2 cellular contexts compared by ENCODE assay signal in the genomic region with DNA sequence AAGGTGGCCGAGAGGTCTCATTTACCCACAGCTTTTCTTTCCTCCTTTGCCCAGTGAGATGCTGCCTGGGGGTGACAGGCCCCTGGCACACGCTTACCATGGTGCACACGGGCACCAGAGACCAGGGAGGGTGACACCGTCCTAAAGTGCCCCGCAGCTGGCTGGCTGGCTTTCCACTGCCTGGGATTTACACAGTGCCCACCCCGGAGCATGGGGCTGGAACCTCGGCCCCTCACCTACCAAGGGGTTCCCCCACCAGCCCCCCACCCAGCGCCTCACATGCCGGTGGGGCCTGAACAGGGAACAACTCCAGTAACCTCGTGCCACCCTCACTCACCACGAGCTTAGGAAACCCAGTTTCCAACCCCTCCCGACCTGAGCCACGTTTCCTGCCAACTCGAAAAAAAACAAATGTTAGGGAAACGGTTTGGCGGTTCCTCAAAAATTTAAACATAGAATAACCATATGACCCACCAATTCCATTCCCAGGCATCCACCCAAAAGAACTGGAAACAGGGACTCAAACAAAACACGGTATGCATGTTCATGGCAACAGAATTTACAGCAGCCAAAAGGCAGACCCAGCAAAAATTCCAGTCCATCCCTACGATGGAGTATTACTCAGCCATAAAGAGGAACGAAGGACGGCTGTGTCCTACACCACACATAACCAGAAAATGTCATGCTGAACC.
TF ChIP-seq lines count a peak whose summit lies in the region.

No MANE protein-coding gene starts in this region.

TF ChIP-seq in SK-N-SH, 30 proteins besides CTCF, POLR2A, EP300 and RAD21 (continued from another document):
- TF ChIP-seq, protein P1, sequence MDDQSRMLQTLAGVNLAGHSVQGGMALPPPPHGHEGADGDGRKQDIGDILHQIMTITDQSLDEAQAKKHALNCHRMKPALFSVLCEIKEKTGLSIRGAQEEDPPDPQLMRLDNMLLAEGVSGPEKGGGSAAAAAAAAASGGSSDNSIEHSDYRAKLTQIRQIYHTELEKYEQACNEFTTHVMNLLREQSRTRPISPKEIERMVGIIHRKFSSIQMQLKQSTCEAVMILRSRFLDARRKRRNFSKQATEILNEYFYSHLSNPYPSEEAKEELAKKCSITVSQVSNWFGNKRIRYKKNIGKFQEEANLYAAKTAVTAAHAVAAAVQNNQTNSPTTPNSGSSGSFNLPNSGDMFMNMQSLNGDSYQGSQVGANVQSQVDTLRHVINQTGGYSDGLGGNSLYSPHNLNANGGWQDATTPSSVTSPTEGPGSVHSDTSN (IDR thresholded peaks at IDR 0.05): no peak
- TF ChIP-seq RFX5 (IDR thresholded peaks at IDR 0.05; ENCODE audit: low read length) (no peak), JUND (IDR thresholded peaks at IDR 0.05) (no peak), FOSL2 (IDR thresholded peaks at IDR 0.05; ENCODE audit: borderline replicate concordance, low read depth) (no peak), CHD2 (IDR thresholded peaks at IDR 0.05; ENCODE audit: low read length, partially characterized antibody) (no peak), MXI1 (IDR thresholded peaks at IDR 0.05; ENCODE audit: low read depth, low read length) (no peak), TCF12 (IDR thresholded peaks at IDR 0.05) (no peak), GATA2 (CRISPR knock-in tag; IDR thresholded peaks at IDR 0.05) (no peak)
- TF ChIP-seq, protein P2, sequence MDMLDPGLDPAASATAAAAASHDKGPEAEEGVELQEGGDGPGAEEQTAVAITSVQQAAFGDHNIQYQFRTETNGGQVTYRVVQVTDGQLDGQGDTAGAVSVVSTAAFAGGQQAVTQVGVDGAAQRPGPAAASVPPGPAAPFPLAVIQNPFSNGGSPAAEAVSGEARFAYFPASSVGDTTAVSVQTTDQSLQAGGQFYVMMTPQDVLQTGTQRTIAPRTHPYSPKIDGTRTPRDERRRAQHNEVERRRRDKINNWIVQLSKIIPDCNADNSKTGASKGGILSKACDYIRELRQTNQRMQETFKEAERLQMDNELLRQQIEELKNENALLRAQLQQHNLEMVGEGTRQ (IDR thresholded peaks at IDR 0.05; ENCODE audit: borderline replicate concordance, low read depth, low read length): no peak
- TF ChIP-seq, protein P3, sequence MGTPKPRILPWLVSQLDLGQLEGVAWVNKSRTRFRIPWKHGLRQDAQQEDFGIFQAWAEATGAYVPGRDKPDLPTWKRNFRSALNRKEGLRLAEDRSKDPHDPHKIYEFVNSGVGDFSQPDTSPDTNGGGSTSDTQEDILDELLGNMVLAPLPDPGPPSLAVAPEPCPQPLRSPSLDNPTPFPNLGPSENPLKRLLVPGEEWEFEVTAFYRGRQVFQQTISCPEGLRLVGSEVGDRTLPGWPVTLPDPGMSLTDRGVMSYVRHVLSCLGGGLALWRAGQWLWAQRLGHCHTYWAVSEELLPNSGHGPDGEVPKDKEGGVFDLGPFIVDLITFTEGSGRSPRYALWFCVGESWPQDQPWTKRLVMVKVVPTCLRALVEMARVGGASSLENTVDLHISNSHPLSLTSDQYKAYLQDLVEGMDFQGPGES (IDR thresholded peaks at IDR 0.05; ENCODE audit: low read depth, low read length): no peak

TF ChIP-seq in SK-N-SH treated with all-trans-retinoic acid at 6 μM for 48 hours, 23 proteins besides CTCF, POLR2A, EP300 and RAD21 (continued from another document):
- TF ChIP-seq, protein P4, sequence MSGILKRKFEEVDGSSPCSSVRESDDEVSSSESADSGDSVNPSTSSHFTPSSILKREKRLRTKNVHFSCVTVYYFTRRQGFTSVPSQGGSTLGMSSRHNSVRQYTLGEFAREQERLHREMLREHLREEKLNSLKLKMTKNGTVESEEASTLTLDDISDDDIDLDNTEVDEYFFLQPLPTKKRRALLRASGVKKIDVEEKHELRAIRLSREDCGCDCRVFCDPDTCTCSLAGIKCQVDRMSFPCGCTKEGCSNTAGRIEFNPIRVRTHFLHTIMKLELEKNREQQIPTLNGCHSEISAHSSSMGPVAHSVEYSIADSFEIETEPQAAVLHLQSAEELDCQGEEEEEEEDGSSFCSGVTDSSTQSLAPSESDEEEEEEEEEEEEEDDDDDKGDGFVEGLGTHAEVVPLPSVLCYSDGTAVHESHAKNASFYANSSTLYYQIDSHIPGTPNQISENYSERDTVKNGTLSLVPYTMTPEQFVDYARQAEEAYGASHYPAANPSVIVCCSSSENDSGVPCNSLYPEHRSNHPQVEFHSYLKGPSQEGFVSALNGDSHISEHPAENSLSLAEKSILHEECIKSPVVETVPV (CRISPR knock-in tag; IDR thresholded peaks at IDR 0.05): no peak
- TF ChIP-seq CSDC2 (CRISPR knock-in tag; IDR thresholded peaks at IDR 0.05) (no peak), ZC3H10 (CRISPR knock-in tag; IDR thresholded peaks at IDR 0.05) (no peak), ESRRG (CRISPR knock-in tag; IDR thresholded peaks at IDR 0.05) (no peak), TCF4 (CRISPR knock-in tag; IDR thresholded peaks at IDR 0.05; ENCODE audit: borderline replicate concordance) (no peak), RARB (CRISPR knock-in tag; IDR thresholded peaks at IDR 0.05) (no peak), ZNF8 (CRISPR knock-in tag; IDR thresholded peaks at IDR 0.05) (no peak), ISL1 (CRISPR knock-in tag; IDR thresholded peaks at IDR 0.05) (no peak)
- TF ChIP-seq, protein P5, sequence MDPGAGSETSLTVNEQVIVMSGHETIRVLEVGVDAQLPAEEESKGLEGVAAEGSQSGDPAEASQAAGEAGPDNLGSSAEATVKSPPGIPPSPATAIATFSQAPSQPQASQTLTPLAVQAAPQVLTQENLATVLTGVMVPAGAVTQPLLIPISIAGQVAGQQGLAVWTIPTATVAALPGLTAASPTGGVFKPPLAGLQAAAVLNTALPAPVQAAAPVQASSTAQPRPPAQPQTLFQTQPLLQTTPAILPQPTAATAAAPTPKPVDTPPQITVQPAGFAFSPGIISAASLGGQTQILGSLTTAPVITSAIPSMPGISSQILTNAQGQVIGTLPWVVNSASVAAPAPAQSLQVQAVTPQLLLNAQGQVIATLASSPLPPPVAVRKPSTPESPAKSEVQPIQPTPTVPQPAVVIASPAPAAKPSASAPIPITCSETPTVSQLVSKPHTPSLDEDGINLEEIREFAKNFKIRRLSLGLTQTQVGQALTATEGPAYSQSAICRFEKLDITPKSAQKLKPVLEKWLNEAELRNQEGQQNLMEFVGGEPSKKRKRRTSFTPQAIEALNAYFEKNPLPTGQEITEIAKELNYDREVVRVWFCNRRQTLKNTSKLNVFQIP (CRISPR knock-in tag; IDR thresholded peaks at IDR 0.05; ENCODE audit: borderline replicate concordance, low read depth): no peak
- TF ChIP-seq, protein P6, sequence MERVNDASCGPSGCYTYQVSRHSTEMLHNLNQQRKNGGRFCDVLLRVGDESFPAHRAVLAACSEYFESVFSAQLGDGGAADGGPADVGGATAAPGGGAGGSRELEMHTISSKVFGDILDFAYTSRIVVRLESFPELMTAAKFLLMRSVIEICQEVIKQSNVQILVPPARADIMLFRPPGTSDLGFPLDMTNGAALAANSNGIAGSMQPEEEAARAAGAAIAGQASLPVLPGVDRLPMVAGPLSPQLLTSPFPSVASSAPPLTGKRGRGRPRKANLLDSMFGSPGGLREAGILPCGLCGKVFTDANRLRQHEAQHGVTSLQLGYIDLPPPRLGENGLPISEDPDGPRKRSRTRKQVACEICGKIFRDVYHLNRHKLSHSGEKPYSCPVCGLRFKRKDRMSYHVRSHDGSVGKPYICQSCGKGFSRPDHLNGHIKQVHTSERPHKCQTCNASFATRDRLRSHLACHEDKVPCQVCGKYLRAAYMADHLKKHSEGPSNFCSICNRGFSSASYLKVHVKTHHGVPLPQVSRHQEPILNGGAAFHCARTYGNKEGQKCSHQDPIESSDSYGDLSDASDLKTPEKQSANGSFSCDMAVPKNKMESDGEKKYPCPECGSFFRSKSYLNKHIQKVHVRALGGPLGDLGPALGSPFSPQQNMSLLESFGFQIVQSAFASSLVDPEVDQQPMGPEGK (CRISPR knock-in tag; IDR thresholded peaks at IDR 0.05; ENCODE audit: borderline replicate concordance): no peak
- TF ChIP-seq, protein P7, sequence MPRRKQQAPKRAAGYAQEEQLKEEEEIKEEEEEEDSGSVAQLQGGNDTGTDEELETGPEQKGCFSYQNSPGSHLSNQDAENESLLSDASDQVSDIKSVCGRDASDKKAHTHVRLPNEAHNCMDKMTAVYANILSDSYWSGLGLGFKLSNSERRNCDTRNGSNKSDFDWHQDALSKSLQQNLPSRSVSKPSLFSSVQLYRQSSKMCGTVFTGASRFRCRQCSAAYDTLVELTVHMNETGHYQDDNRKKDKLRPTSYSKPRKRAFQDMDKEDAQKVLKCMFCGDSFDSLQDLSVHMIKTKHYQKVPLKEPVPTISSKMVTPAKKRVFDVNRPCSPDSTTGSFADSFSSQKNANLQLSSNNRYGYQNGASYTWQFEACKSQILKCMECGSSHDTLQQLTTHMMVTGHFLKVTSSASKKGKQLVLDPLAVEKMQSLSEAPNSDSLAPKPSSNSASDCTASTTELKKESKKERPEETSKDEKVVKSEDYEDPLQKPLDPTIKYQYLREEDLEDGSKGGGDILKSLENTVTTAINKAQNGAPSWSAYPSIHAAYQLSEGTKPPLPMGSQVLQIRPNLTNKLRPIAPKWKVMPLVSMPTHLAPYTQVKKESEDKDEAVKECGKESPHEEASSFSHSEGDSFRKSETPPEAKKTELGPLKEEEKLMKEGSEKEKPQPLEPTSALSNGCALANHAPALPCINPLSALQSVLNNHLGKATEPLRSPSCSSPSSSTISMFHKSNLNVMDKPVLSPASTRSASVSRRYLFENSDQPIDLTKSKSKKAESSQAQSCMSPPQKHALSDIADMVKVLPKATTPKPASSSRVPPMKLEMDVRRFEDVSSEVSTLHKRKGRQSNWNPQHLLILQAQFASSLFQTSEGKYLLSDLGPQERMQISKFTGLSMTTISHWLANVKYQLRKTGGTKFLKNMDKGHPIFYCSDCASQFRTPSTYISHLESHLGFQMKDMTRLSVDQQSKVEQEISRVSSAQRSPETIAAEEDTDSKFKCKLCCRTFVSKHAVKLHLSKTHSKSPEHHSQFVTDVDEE (CRISPR knock-in tag; IDR thresholded peaks at IDR 0.05): no peak
TF ChIP-seq in SK-N-SH treated with all-trans-retinoic acid at 6 μM for 48 hours: peak in this region for 0.
